27 cellular contexts compared by ENCODE assay signal in genomic region chr10:115657161-115657850, GRCh38.
A peak's percentile ranks its signal among the peaks of the same experiment; 100 is the strongest.
DNase-seq lines count a peak whose midpoint lies in the region; ATAC-seq and TF ChIP-seq lines count a peak whose summit lies in the region.
"Had no signal": no experiment of that assay in that cellular context is flagged by ENCODE, and none has a peak within 500 bp of the region (broad histone marks: within the 10 kb centered on the region; RNA-seq: fewer than 3 reads in every experiment).

No MANE protein-coding gene starts in this region.

- H3K4me3 Mint-ChIP-seq in CD4-positive, alpha-beta T cell, result no peak overlapping the region
- H3K4me3 Mint-ChIP-seq: CD4-positive, CD25-positive, alpha-beta regulatory T cell had no signal

- H3K27ac Mint-ChIP-seq in CD4-positive, alpha-beta T cell, result no peak overlapping the region
- H3K27ac Mint-ChIP-seq: CD4-positive, CD25-positive, alpha-beta regulatory T cell had no signal

- H3K27ac ChIP-seq in CD4-positive, alpha-beta T cell (ENCODE audit: low read depth, low read length), result no peak overlapping the region
- H3K27ac ChIP-seq: foreskin keratinocyte, stomach, tibial nerve, WERI-Rb-1 had no signal

- H3K27me3 Mint-ChIP-seq in CD4-positive, alpha-beta T cell, result no peaks in the 10 kb centered on the region
- H3K27me3 Mint-ChIP-seq: CD4-positive, CD25-positive, alpha-beta regulatory T cell had no signal

- DNase-seq in Ammon's horn (ENCODE audit: low spot score), result peak; percentile 20
- DNase-seq in M059J (ENCODE audit: low read depth), result peak; percentile 19
- peak; percentile 49 for DNase-seq in astrocyte of the spinal cord (ENCODE audit: low read depth, low spot score)
- peak; percentile 95 for DNase-seq in myocyte (ENCODE audit: low read depth)
- DNase-seq in activated CD4-positive, alpha-beta T cell treated with anti-CD3 and anti-CD28 coated beads, Interleukin-2, amount 50 U/mL, for 1 hour, result no peak
- no peak for DNase-seq in CD4-positive, alpha-beta T cell
- no peak for DNase-seq in stimulated activated CD4-positive, alpha-beta T cell treated with anti-CD3 and anti-CD28 coated beads, Interleukin-2, amount 100 ng/mL, for 24 hours
- no peak for DNase-seq in NCI-H2227 treated with DMSO at 0.1 percent for 48 hours (lab: John Stamatoyannopoulos, UW)
- DNase-seq: activated naive CD4-positive, alpha-beta T cell treated with anti-CD3 and anti-CD28 coated beads, Interleukin-2, amount 50 U/mL, for 16 hours; CD4-positive, CD25-positive, alpha-beta regulatory T cell; central memory CD4-positive, alpha-beta T cell; DMS153; foreskin keratinocyte; GF-D8; GOT3; hypothalamus; Karpas-422; left ventricle myocardium superior; NCI-H1048; NCI-H1930; NCI-H226; NCI-H748 treated with DMSO at 0.1 percent for 48 hours; stimulated activated CD8-positive, alpha-beta memory T cell treated with anti-CD3 and anti-CD28 coated beads, Interleukin-4, amount 100 ng/mL, for 48 hours; stomach; WERI-Rb-1 had no signal

- no peak overlapping the region for H3K4me3 ChIP-seq in astrocyte of the spinal cord (ENCODE audit: low read depth, low read length)
- H3K4me3 ChIP-seq: stomach, tibial nerve had no signal

- H3K9me3 ChIP-seq in CD4-positive, alpha-beta T cell (ENCODE audit: control insufficient read depth, low read length), result no peaks in the 10 kb centered on the region
- H3K9me3 ChIP-seq: stomach, tibial nerve had no signal

- no peaks in the 10 kb centered on the region for H3K36me3 Mint-ChIP-seq in CD4-positive, alpha-beta T cell (ENCODE audit: low read depth)
- H3K36me3 Mint-ChIP-seq: CD4-positive, CD25-positive, alpha-beta regulatory T cell had no signal

- POLR2A ChIA-PET in CD4-positive, alpha-beta T cell (lab: Charles Lee), result no interaction called here

- intact Hi-C loops in CD4-positive, alpha-beta T cell (cut with DNase I, micrococcal nuclease), result no loop called here

- CTCF ChIA-PET in CD4-positive, alpha-beta T cell (lab: Charles Lee), result no interaction called here

- ATAC-seq in CD4-positive, alpha-beta T cell (ENCODE audit: poor library complexity), result no peak
- ATAC-seq: foreskin keratinocyte, left ventricle myocardium superior, sciatic nerve had no signal

- TF ChIP-seq CTCF in astrocyte of the spinal cord (IDR thresholded peaks at IDR 0.05; ENCODE audit: low read depth, low read length), result no peak
- TF ChIP-seq CTCF in CD4-positive, alpha-beta T cell (IDR thresholded peaks at IDR 0.05), result no peak

- no peaks in the 10 kb centered on the region for H3K27me3 ChIP-seq in CD4-positive, alpha-beta T cell (ENCODE audit: control insufficient read depth, insufficient read depth, low read length)
- H3K27me3 ChIP-seq: foreskin keratinocyte, stomach, tibial nerve had no signal

- no peaks in the 10 kb centered on the region for H3K4me1 Mint-ChIP-seq in CD4-positive, alpha-beta T cell (ENCODE audit: low read depth)
- H3K4me1 Mint-ChIP-seq: CD4-positive, CD25-positive, alpha-beta regulatory T cell had no signal

- no peaks in the 10 kb centered on the region for H3K9me3 Mint-ChIP-seq in CD4-positive, alpha-beta T cell

- in situ Hi-C loops in astrocyte of the spinal cord (cut with HindIII; ENCODE audit: low sequenced_read_pairs), result no loop called here

Comparison
In these comparisons a context has a peak if more than half of its experiments do, and no peak if none do; other contexts are left out.
1. DNase-seq: peak in Ammon's horn (single experiment), M059J (single experiment), astrocyte of the spinal cord (single experiment) and myocyte (single experiment); none in activated CD4-positive, alpha-beta T cell treated with anti-CD3 and anti-CD28 coated beads, Interleukin-2, amount 50 U/mL, for 1 hour (single experiment), CD4-positive, alpha-beta T cell (0 of 10), stimulated activated CD4-positive, alpha-beta T cell treated with anti-CD3 and anti-CD28 coated beads, Interleukin-2, amount 100 ng/mL, for 24 hours (0 of 2) and NCI-H2227 treated with DMSO at 0.1 percent for 48 hours (single experiment).